In the genomic region with DNA sequence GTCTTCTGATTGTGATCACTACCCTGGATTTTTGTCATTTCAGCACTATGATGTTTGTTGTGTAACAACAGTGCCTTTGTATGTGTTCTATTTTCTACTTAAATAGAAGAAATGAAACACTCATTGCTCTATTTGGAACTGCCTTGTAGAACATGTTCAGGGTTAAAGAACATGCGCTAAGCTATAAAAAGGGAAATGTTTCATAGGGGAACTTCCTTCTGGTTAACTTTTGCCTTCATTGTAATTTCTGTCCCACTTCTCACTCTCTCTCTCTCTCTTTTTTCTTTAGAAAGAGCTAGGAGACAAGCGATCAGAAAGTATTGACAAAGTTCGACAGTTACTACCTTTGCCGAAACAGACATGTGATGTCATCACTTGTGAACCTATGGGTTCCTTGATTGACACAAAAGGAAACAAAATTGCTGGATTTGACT, we compare ENCODE assay signal across 8 cellular contexts. TPM values are rescaled to one million over a fixed set of nuclear protein-coding genes. Genes with fewer than 3 reads are reported as not detected.
DNase-seq lines count a peak whose midpoint lies in the region; ATAC-seq, FAIRE-seq and TF ChIP-seq lines count a peak whose summit lies in the region.

A gene (minus strand): TSS at position 13 of the 434 bp plus-strand sequence. CDS start 45,908 bp downstream, outside the sequence.

- H3K36me3 Mint-ChIP-seq in activated T-cell treated with anti-CD3 and anti-CD28 coated beads, Interleukin-2, amount 50 U/mL, for 72 hours (ENCODE audit: insufficient read depth in 2 of 2): no peaks in the 10 kb centered on the region

- no peak for TF ChIP-seq EP300 in gastroesophageal sphincter (IDR thresholded peaks at IDR 0.05)
- no peak for TF ChIP-seq EP300 in transverse colon (IDR thresholded peaks at IDR 0.05; ENCODE audit: low read depth)

- peak within 1 kb of the TSS; percentile 30 to 41 for H3K4me3 Mint-ChIP-seq in activated T-cell treated with anti-CD3 and anti-CD28 coated beads, Interleukin-2, amount 50 U/mL, for 72 hours

- no peaks in the 10 kb centered on the region for H3K9me3 ChIP-seq in gastroesophageal sphincter
- H3K9me3 ChIP-seq in transverse colon: no peaks in the 10 kb centered on the region
- H3K9me3 ChIP-seq in MG63: no peaks in the 10 kb centered on the region

- peak within 1 kb of the TSS in 1 of 4 donors; percentile 20 for H3K27ac ChIP-seq in gastroesophageal sphincter
- H3K27ac ChIP-seq in transverse colon: peak within 1 kb of the TSS; percentile 6 to 57 (median 50)

- no peak within 1 kb of the TSS for H3K27ac Mint-ChIP-seq in activated T-cell treated with anti-CD3 and anti-CD28 coated beads, Interleukin-2, amount 50 U/mL, for 72 hours

- peak within 1 kb of the TSS; percentile 21 to 32 for H3K4me3 ChIP-seq in gastroesophageal sphincter
- H3K4me3 ChIP-seq in transverse colon: peak within 1 kb of the TSS in 2 of 4 donors; percentile 3 to 5
- no peak within 1 kb of the TSS for H3K4me3 ChIP-seq in MG63

- H3K27me3 Mint-ChIP-seq in activated T-cell treated with anti-CD3 and anti-CD28 coated beads, Interleukin-2, amount 50 U/mL, for 72 hours (ENCODE audit: low read depth): no peaks in the 10 kb centered on the region

- H3K9me3 Mint-ChIP-seq in activated T-cell treated with anti-CD3 and anti-CD28 coated beads, Interleukin-2, amount 50 U/mL, for 72 hours: no peaks in the 10 kb centered on the region

- H3K36me3 ChIP-seq in gastroesophageal sphincter (no peaks in the 10 kb centered on the region), transverse colon (no peaks in the 10 kb centered on the region), MG63 (no peaks in the 10 kb centered on the region)

- H3K27me3 ChIP-seq in gastroesophageal sphincter: no peaks in the 10 kb centered on the region
- H3K27me3 ChIP-seq in transverse colon: no peaks in the 10 kb centered on the region
- H3K27me3 ChIP-seq in MG63: no peaks in the 10 kb centered on the region

- DNase-seq in activated T-cell treated with anti-CD3 and anti-CD28 coated beads, Interleukin-2, amount 50 U/mL, for 72 hours: no peak
- DNase-seq in activated T-cell treated with anti-CD3 and anti-CD28 coated beads, Interleukin-2, amount 50 U/mL, for 1 hour: no peak
- DNase-seq in transverse colon (no peak), islet precursor cell (no peak), RCC 7860 (ENCODE audit: low spot score) (no peak), MG63 (no peak)

- TF ChIP-seq CTCF in gastroesophageal sphincter (IDR thresholded peaks at IDR 0.05) (no peak), transverse colon (IDR thresholded peaks at IDR 0.05) (no peak)

- FAIRE-seq in RCC 7860 (lab: Jason Lieb, UNC): no peak

- ATAC-seq in activated T-cell treated with anti-CD3 and anti-CD28 coated beads, Interleukin-2, amount 50 U/mL, for 72 hours (replicated peaks in 1 of 2): no peak
- peak; percentile 33 for ATAC-seq in HG03469 (IDR thresholded peaks at IDR 0.05; ENCODE audit: unreplicated experiment)
- ATAC-seq in gastroesophageal sphincter: no peak

- intact Hi-C loops in transverse colon (cut with DNase I; ENCODE audit: low total_unique reads): no loop called here

- H3K4me1 ChIP-seq in gastroesophageal sphincter (no peaks in the 10 kb centered on the region), transverse colon (peaks cover 0 to 29% (median 8%) of the 10 kb centered on the region in 4 donors)

- TF ChIP-seq POLR2A in gastroesophageal sphincter (IDR thresholded peaks at IDR 0.05) (no peak), transverse colon (IDR thresholded peaks at IDR 0.05) (no peak)

- H3K4me1 Mint-ChIP-seq in activated T-cell treated with anti-CD3 and anti-CD28 coated beads, Interleukin-2, amount 50 U/mL, for 72 hours (ENCODE audit: low read depth): peaks cover 6% of the 10 kb centered on the region

- WGBS in gastroesophageal sphincter (ENCODE audit: low coverage in 1 of 2), 2 donors: 68 to 85% methylated on average over 4 of the region's 4 CpGs
- 67 to 79% methylated on average over 4 of the region's 4 CpGs for WGBS in transverse colon (ENCODE audit: low coverage in 1 of 2), 2 donors

- in situ Hi-C loops in transverse colon (cut with MboI; ENCODE audit: low pct_ligation_motif_present in 1 of 4, low pct_unique_long_range_greater_than_20kb in 1 of 4, low sequenced_read_pairs in 3 of 4): no loop called here

RNA-seq across cellular contexts. Expression of the gene that starts here (rescaled TPM):
- total RNA-seq in activated T-cell treated with anti-CD3 and anti-CD28 coated beads, Interleukin-2, amount 50 U/mL, for 72 hours: not detected
- total RNA-seq in gastroesophageal sphincter: 1 to 10 TPM in 2 of 4 donors, under 1 TPM in 2; 0.31 to 7.8 (median 3.7) TPM
- total RNA-seq in transverse colon: 1 to 10 TPM in 2 of 4 donors, not detected in 2; 1.1 to 1.4 TPM
- total RNA-seq in MG63 (2014; rRNA removed; shearing (Covaris generic); ENCODE audit: low replicate concordance): not detected in 2 replicates
